1 cellular context compared by ENCODE assay signal in genomic region chr3:170999737-171000242, GRCh38.
TF ChIP-seq lines count a peak whose summit lies in the region.

No MANE protein-coding gene starts in this region.

TF ChIP-seq in HepG2, 621 proteins besides CTCF, POLR2A, EP300 and RAD21 (continued from another document and continues in another):
- TF ChIP-seq ZNF646 (CRISPR knock-in tag; IDR thresholded peaks at IDR 0.05), result no peak
- no peak for TF ChIP-seq ATRX (CRISPR knock-in tag; IDR thresholded peaks at IDR 0.05; ENCODE audit: borderline replicate concordance)
- TF ChIP-seq GPBP1L1 (CRISPR knock-in tag; IDR thresholded peaks at IDR 0.05), result no peak
- TF ChIP-seq HOXA5 (CRISPR knock-in tag; IDR thresholded peaks at IDR 0.05), result no peak
- no peak for TF ChIP-seq GPN1 (CRISPR knock-in tag; IDR thresholded peaks at IDR 0.05; ENCODE audit: borderline replicate concordance)
- TF ChIP-seq TARDBP (CRISPR knock-in tag; IDR thresholded peaks at IDR 0.05), result no peak
- TF ChIP-seq LRRFIP1 (CRISPR knock-in tag; conservative IDR thresholded peaks at IDR 0.05), result no peak
- TF ChIP-seq ZBTB4 (CRISPR knock-in tag; IDR thresholded peaks at IDR 0.05; ENCODE audit: borderline replicate concordance), result no peak
- TF ChIP-seq NCOA2 (CRISPR knock-in tag; IDR thresholded peaks at IDR 0.05), result peak; percentile 70
- TF ChIP-seq ZNF775 (CRISPR knock-in tag; IDR thresholded peaks at IDR 0.05; ENCODE audit: borderline replicate concordance), result no peak
- TF ChIP-seq ERF (CRISPR knock-in tag; IDR thresholded peaks at IDR 0.05), result peak; percentile 33; the same call in 1 of the 2 replicates
- peak; percentile 88 for TF ChIP-seq MED1 (CRISPR knock-in tag; IDR thresholded peaks at IDR 0.05)
- no peak for TF ChIP-seq XBP1 (CRISPR knock-in tag; IDR thresholded peaks at IDR 0.05)
- TF ChIP-seq RBAK (CRISPR knock-in tag; IDR thresholded peaks at IDR 0.05), result no peak
- no peak for TF ChIP-seq USF2 (IDR thresholded peaks at IDR 0.05; ENCODE audit: low read depth, low read length)
- no peak for TF ChIP-seq USF2 (CRISPR knock-in tag; IDR thresholded peaks at IDR 0.05; ENCODE audit: borderline replicate concordance)
- TF ChIP-seq ZNF407 (CRISPR knock-in tag; IDR thresholded peaks at IDR 0.05; ENCODE audit: not compliant biosample characterization), result no peak
- TF ChIP-seq ZZZ3 (CRISPR knock-in tag; IDR thresholded peaks at IDR 0.05; ENCODE audit: borderline replicate concordance), result no peak
- no peak for TF ChIP-seq TEF (CRISPR knock-in tag; IDR thresholded peaks at IDR 0.05)
- TF ChIP-seq DMTF1 (CRISPR knock-in tag; IDR thresholded peaks at IDR 0.05), result no peak
